In genomic region chrX:1192196-1192595, GRCh38 we compare ENCODE assay signal across 4 cellular contexts. TPM values are rescaled to one million over a fixed set of nuclear protein-coding genes. Genes with fewer than 3 reads are reported as not detected.
"Had no signal": no experiment of that assay in that cellular context is flagged by ENCODE, and none has a peak within 500 bp of the region (broad histone marks: within the 10 kb centered on the region; RNA-seq: fewer than 3 reads in every experiment).

No MANE protein-coding gene starts in this region.

RNA-seq across cellular contexts. Expression of gene CRLF2, which starts 20.3 kb away (rescaled TPM):
- total RNA-seq: activated CD8-positive, alpha-beta memory T cell treated with anti-CD3 and anti-CD28 coated beads for 36 hours; bronchial epithelial cell; cardiac muscle cell; WTC11 had no signal
